8 cellular contexts compared by ENCODE assay signal in the genomic region with DNA sequence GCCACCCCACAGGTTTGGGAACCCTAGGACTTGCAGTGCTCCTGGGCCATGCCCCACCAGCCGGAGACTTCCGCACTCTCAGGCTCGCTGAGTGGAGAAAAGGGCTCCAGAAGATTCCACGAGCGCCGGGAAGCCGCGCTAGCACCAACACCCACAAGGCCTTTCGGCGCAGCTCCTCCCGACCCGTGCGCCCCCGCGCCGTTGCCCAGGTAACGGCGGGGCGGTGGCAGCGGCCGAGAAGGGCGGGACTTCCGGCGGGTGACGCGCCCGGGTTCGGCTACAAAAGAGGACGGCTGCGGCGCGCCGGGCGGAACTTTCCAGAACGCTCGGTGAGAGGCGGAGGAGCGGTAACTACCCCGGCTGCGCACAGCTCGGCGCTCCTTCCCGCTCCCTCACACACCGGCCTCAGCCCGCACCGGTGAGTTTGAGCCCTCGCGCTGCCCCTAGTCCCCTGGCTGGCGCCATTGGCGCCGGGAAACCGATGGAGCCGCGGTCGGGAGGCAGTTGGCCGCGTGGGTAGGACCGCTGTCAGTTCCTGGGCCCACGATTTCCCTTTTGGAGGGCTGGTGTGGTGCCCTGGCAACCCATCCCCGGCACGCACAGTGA. TPM values are rescaled to one million over a fixed set of nuclear protein-coding genes. Genes with fewer than 3 reads are reported as not detected.
DNase-seq lines count a peak whose midpoint lies in the region; ATAC-seq and TF ChIP-seq lines count a peak whose summit lies in the region.

Gene DNAJA1, plus strand, starts transcription at position 308 of the 606 bp plus-strand sequence. CDS start 1,212 bp downstream, outside the sequence.

- no peak for TF ChIP-seq CTCF in LNCaP clone FGC (IDR thresholded peaks at IDR 0.05; ENCODE audit: control insufficient read depth, extremely low read depth, insufficient read depth)
- no peak for TF ChIP-seq CTCF in fibroblast of the aortic adventitia (IDR thresholded peaks at IDR 0.05; ENCODE audit: insufficient read depth, low read length)
- TF ChIP-seq CTCF in neural cell (IDR thresholded peaks at IDR 0.05; ENCODE audit: poor library complexity, severe bottlenecking): peak; percentile 16

- peak; percentile 85 for ATAC-seq in stimulated activated naive CD8-positive, alpha-beta T cell treated with anti-CD3 and anti-CD28 coated beads, Interleukin-15, amount 100 ng/mL, for 72 hours

- peak within 1 kb of the TSS; percentile 99 for H3K27ac ChIP-seq in neural cell (ENCODE audit: low read length)

- H3K36me3 ChIP-seq in neural cell (ENCODE audit: insufficient read depth, low read length): peaks cover 7% of the 10 kb centered on the region

- peak within 1 kb of the TSS; percentile 88 for H3K4me2 ChIP-seq in neural cell (ENCODE audit: low read length)

- H2AFZ ChIP-seq in neural cell (ENCODE audit: low read depth, low read length): peak within 1 kb of the TSS; percentile 95

- H4K20me1 ChIP-seq in neural cell (ENCODE audit: insufficient read depth): peaks cover 8% of the 10 kb centered on the region

- peak; percentile 99 for TF ChIP-seq POLR2A in Raji (IDR thresholded peaks at IDR 0.05; ENCODE audit: insufficient read depth, low read depth, low read length)

- no peaks in the 10 kb centered on the region for H3K9me2 ChIP-seq in neural cell (ENCODE audit: insufficient read depth, low read length)

- no peaks in the 10 kb centered on the region for H3K27me3 ChIP-seq in neural cell (ENCODE audit: insufficient read depth, low read depth, low read length)

- peaks cover 78% of the 10 kb centered on the region for H3K79me2 ChIP-seq in neural cell (replicated peaks; ENCODE audit: insufficient read depth, low read length)

- peaks cover 76% of the 10 kb centered on the region for H3K4me1 Mint-ChIP-seq in stimulated activated naive CD8-positive, alpha-beta T cell treated with anti-CD3 and anti-CD28 coated beads, Interleukin-15, amount 100 ng/mL, for 72 hours

- H3K9ac ChIP-seq in neural cell (ENCODE audit: low read length): peak within 1 kb of the TSS; percentile 100

- no peak for TF ChIP-seq RAD21 in neural cell (conservative IDR thresholded peaks at IDR 0.05)

- H3K27ac Mint-ChIP-seq in stimulated activated naive CD8-positive, alpha-beta T cell treated with anti-CD3 and anti-CD28 coated beads, Interleukin-15, amount 100 ng/mL, for 72 hours: peak within 1 kb of the TSS; percentile 94 to 97

- H3K27me3 Mint-ChIP-seq in stimulated activated naive CD8-positive, alpha-beta T cell treated with anti-CD3 and anti-CD28 coated beads, Interleukin-15, amount 100 ng/mL, for 72 hours: no peaks in the 10 kb centered on the region

- no peaks in the 10 kb centered on the region for H3K9me3 ChIP-seq in neural cell (ENCODE audit: low read length)

- peak within 1 kb of the TSS; percentile 99 for H3K4me3 ChIP-seq in LNCaP clone FGC (ENCODE audit: low read depth, low read length)
- H3K4me3 ChIP-seq in fibroblast of the aortic adventitia (ENCODE audit: low read depth, low read length): peak within 1 kb of the TSS; percentile 96
- H3K4me3 ChIP-seq in neural cell (ENCODE audit: low read length): peak within 1 kb of the TSS; percentile 97

- H3K9me3 Mint-ChIP-seq in stimulated activated naive CD8-positive, alpha-beta T cell treated with anti-CD3 and anti-CD28 coated beads, Interleukin-15, amount 100 ng/mL, for 72 hours: no peaks in the 10 kb centered on the region

- peak within 1 kb of the TSS; percentile 89 for H3K4me3 Mint-ChIP-seq in stimulated activated naive CD8-positive, alpha-beta T cell treated with anti-CD3 and anti-CD28 coated beads, Interleukin-15, amount 100 ng/mL, for 72 hours

- TF ChIP-seq EP300 in neural cell (conservative IDR thresholded peaks at IDR 0.05; ENCODE audit: poor library complexity, severe bottlenecking): peak; percentile 78

- no peaks in the 10 kb centered on the region for H3F3A ChIP-seq in neural cell (ENCODE audit: insufficient read depth, low read length, poor library complexity, severe bottlenecking)

- peak; percentile 94 for DNase-seq in ELR (ENCODE audit: low read depth)
- DNase-seq in H4 (ENCODE audit: low spot score): peak; percentile 87
- peak; percentile 62 for DNase-seq in LNCaP clone FGC (ENCODE audit: low read depth)
- peak; percentile 94 for DNase-seq in activated effector memory CD4-positive, alpha-beta T cell treated with Interleukin-2 at 50 U/mL for 16 hours
- peak; percentile 90 for DNase-seq in fibroblast of the aortic adventitia (ENCODE audit: low read depth)
- peak; percentile 97 to 98 for DNase-seq in stimulated activated naive CD8-positive, alpha-beta T cell treated with anti-CD3 and anti-CD28 coated beads, Interleukin-15, amount 100 ng/mL, for 72 hours

TF ChIP-seq in neural cell, 6 proteins besides CTCF, POLR2A, EP300 and RAD21:
- TF ChIP-seq TAF1 (IDR thresholded peaks at IDR 0.05; ENCODE audit: low read depth) (peak; percentile 93), EZH2 (IDR thresholded peaks at IDR 0.05; ENCODE audit: borderline replicate concordance, insufficient read depth, low read length, poor library complexity, severe bottlenecking) (no peak), SMC3 (conservative IDR thresholded peaks at IDR 0.05; ENCODE audit: poor library complexity) (peak; percentile 35), POLR2AphosphoS5 (IDR thresholded peaks at IDR 0.05) (peak; percentile 98), MXI1 (conservative IDR thresholded peaks at IDR 0.05; ENCODE audit: poor library complexity, severe bottlenecking) (peak; percentile 84)
- TF ChIP-seq, protein P1, sequence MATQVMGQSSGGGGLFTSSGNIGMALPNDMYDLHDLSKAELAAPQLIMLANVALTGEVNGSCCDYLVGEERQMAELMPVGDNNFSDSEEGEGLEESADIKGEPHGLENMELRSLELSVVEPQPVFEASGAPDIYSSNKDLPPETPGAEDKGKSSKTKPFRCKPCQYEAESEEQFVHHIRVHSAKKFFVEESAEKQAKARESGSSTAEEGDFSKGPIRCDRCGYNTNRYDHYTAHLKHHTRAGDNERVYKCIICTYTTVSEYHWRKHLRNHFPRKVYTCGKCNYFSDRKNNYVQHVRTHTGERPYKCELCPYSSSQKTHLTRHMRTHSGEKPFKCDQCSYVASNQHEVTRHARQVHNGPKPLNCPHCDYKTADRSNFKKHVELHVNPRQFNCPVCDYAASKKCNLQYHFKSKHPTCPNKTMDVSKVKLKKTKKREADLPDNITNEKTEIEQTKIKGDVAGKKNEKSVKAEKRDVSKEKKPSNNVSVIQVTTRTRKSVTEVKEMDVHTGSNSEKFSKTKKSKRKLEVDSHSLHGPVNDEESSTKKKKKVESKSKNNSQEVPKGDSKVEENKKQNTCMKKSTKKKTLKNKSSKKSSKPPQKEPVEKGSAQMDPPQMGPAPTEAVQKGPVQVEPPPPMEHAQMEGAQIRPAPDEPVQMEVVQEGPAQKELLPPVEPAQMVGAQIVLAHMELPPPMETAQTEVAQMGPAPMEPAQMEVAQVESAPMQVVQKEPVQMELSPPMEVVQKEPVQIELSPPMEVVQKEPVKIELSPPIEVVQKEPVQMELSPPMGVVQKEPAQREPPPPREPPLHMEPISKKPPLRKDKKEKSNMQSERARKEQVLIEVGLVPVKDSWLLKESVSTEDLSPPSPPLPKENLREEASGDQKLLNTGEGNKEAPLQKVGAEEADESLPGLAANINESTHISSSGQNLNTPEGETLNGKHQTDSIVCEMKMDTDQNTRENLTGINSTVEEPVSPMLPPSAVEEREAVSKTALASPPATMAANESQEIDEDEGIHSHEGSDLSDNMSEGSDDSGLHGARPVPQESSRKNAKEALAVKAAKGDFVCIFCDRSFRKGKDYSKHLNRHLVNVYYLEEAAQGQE (IDR thresholded peaks at IDR 0.05; ENCODE audit: borderline replicate concordance): peak; percentile 88

RNA-seq across cellular contexts. Expression of gene DNAJA1, which starts in this region (rescaled TPM):
- 158 and 253 TPM in 2 replicates for total RNA-seq in H4 (2014; rRNA removed; shearing (Covaris generic))
- 104 and 142 TPM in 2 replicates for total RNA-seq in fibroblast of the aortic adventitia (ENCODE audit: low replicate concordance)
- 470 and 547 TPM in 2 replicates for polyA plus RNA-seq in neural cell
- 343 and 370 TPM in 2 replicates for polyA minus RNA-seq in neural cell

Comparison
In these comparisons a context has a peak if more than half of its experiments do, and no peak if none do; other contexts are left out.
1. Peak in every context shown above with its lines: DNase-seq, ATAC-seq, H3K4me3 ChIP-seq and H3K27ac ChIP-seq.